In genomic region chr5:52884453-52884852, GRCh38 we compare ENCODE assay signal across 17 cellular contexts.
A peak's percentile ranks its signal among the peaks of the same experiment; 100 is the strongest.
DNase-seq lines count a peak whose midpoint lies in the region; ATAC-seq, FAIRE-seq and TF ChIP-seq lines count a peak whose summit lies in the region.
"Had no signal": no experiment of that assay in that cellular context is flagged by ENCODE, and none has a peak within 500 bp of the region (broad histone marks: within the 10 kb centered on the region; RNA-seq: fewer than 3 reads in every experiment).

No MANE protein-coding gene starts in this region.

- H3K4ac ChIP-seq in IMR-90 (ENCODE audit: low read depth, low read length): no peak overlapping the region

- H4K8ac ChIP-seq in IMR-90 (ENCODE audit: low read depth in 2 of 2, low read length in 2 of 2): no peak overlapping the region

- H3K4me3 ChIP-seq in IMR-90 (ENCODE audit: insufficient read depth, low read depth, low read length) (no peak overlapping the region), kidney (ENCODE audit: low read length in 2 of 2) (no peak overlapping the region)
- H3K4me3 ChIP-seq: BLaER1 treated with 17β-estradiol and CSF1 and Interleukin-3, amounts not matched to agents 10 nM and 100 nM; HAP-1 had no signal

- dilution Hi-C loops in IMR-90 (cut with HindIII; ENCODE audit: low sequenced_read_pairs, unreplicated experiment): no loop called here

- no peaks in the 10 kb centered on the region for H3K36me3 Mint-ChIP-seq in T-helper 2 cell treated with Interferon-gamma antibody and Interleukin-4, amounts not matched to agents 5 μg/mL and 100 μg/mL, for 36 hours (ENCODE audit: low read depth)

- no peak for ATAC-seq in IMR-90 (ENCODE audit: low read depth)
- peak; percentile 33 for ATAC-seq in left colon
- no peak for ATAC-seq in left cardiac atrium
- ATAC-seq in stimulated activated naive CD8-positive, alpha-beta T cell treated with anti-CD3 and anti-CD28 coated beads, Interleukin-15, Interleukin-2, amounts not matched to agents 100 U/mL and 50 U/mL, for 24 hours: no peak
- ATAC-seq: CD8-positive, alpha-beta T cell had no signal

- H3K9me3 ChIP-seq in IMR-90 (ENCODE audit: control insufficient read depth, insufficient read depth, low read length) (no peaks in the 10 kb centered on the region), kidney (ENCODE audit: control insufficient read depth in 1 of 2, low read length in 2 of 2) (no peaks in the 10 kb centered on the region)
- H3K9me3 ChIP-seq: BLaER1 treated with 17β-estradiol and CSF1 and Interleukin-3, amounts not matched to agents 10 nM and 100 nM; HAP-1 had no signal

- no peak for FAIRE-seq in kidney (lab: Jason Lieb, UNC)
- FAIRE-seq: D721Med had no signal

- no peak overlapping the region for H2BK5ac ChIP-seq in IMR-90 (ENCODE audit: low read depth, low read length, poor library complexity, severe bottlenecking)

- no peak overlapping the region for H3K56ac ChIP-seq in IMR-90 (ENCODE audit: extremely low read depth, insufficient read depth, low read length)

- 0 out of 2 replicates have a peak, but pooled peaks cover 8% of the 10 kb centered on the region for H3K9me1 ChIP-seq in IMR-90 (ENCODE audit: insufficient read depth, low read length)

- H3K36me3 ChIP-seq in IMR-90 (ENCODE audit: control insufficient read depth, insufficient read depth, low read length) (peaks cover 24% of the 10 kb centered on the region), kidney (ENCODE audit: control insufficient read depth in 1 of 2, insufficient read depth in 2 of 2, low read length in 2 of 2) (peaks cover 0 to 2% of the 10 kb centered on the region in 2 donors)
- H3K36me3 ChIP-seq: BLaER1 treated with 17β-estradiol and CSF1 and Interleukin-3, amounts not matched to agents 10 nM and 100 nM; HAP-1 had no signal

- BruUV-seq in IMR-90 (replicated peaks; lab: Mats Ljungman, UMichigan): no TSS peak

- H3K27ac ChIP-seq in 22Rv1 (0 out of 2 replicates have a peak overlapping the region, but pooled peaks have one; percentile 47), IMR-90 (ENCODE audit: insufficient read depth, low read length) (no peak overlapping the region), kidney (ENCODE audit: low read depth in 2 of 2, low read length in 2 of 2) (no peak overlapping the region)
- H3K27ac ChIP-seq: BLaER1 treated with 17β-estradiol and CSF1 and Interleukin-3, amounts not matched to agents 10 nM and 100 nM had no signal

- no peak for TF ChIP-seq RAD21 in IMR-90 (IDR thresholded peaks at IDR 0.05; ENCODE audit: low read length)

- no peak overlapping the region for H2BK15ac ChIP-seq in IMR-90 (ENCODE audit: low read depth, low read length)

- no CpG with 5 or more reads among the region's 1 CpG for WGBS in IMR-90 (ENCODE audit: extremely low coverage in 2 of 2, insufficient read length in 1 of 2), 2 experiments

- H3K79me1 ChIP-seq in IMR-90 (ENCODE audit: low read depth in 1 of 2, low read length in 2 of 2): peaks cover 0 to 10% of the 10 kb centered on the region in 2 experiments; a peak in 1 of 4 replicates

- no peaks in the 10 kb centered on the region for H3K27me3 ChIP-seq in IMR-90 (ENCODE audit: control insufficient read depth, insufficient read depth, low read length)
- H3K27me3 ChIP-seq: BLaER1 treated with 17β-estradiol and CSF1 and Interleukin-3, amounts not matched to agents 10 nM and 100 nM had no signal

- in situ Hi-C loops in IMR-90 (cut with MboI; ENCODE audit: low sequenced_read_pairs): no loop called here

- no peak overlapping the region for H2BK20ac ChIP-seq in IMR-90 (ENCODE audit: low read depth, low read length)

- intact Hi-C loops in IMR-90 (cut with micrococcal nuclease) (no loop called here), left colon (cut with DNase I, micrococcal nuclease) (no loop called here), left cardiac atrium (cut with DNase I) (no loop called here), kidney (cut with DNase I) (no loop called here)

- no peak overlapping the region for H3K18ac ChIP-seq in IMR-90 (ENCODE audit: low read depth, low read length)

- no peak for TF ChIP-seq CTCF in 22Rv1 (IDR thresholded peaks at IDR 0.05)
- TF ChIP-seq CTCF in IMR-90 (conservative IDR thresholded peaks at IDR 0.05; ENCODE audit: low read depth, low read length): no peak
- no peak for TF ChIP-seq CTCF in kidney (IDR thresholded peaks at IDR 0.05; ENCODE audit: borderline replicate concordance, extremely low read depth, insufficient read depth)

- H3K27ac Mint-ChIP-seq in T-helper 2 cell treated with Interferon-gamma antibody and Interleukin-4, amounts not matched to agents 5 μg/mL and 100 μg/mL, for 36 hours: no peak overlapping the region
- H3K27ac Mint-ChIP-seq: B cell; CD8-positive, alpha-beta T cell; IgD-negative memory B cell had no signal

- no peak overlapping the region for H4K91ac ChIP-seq in IMR-90 (ENCODE audit: insufficient read depth, low read depth, low read length)

- no peak overlapping the region for H2AK9ac ChIP-seq in IMR-90 (replicated peaks; ENCODE audit: low read depth, low read length, poor library complexity)

- CTCF ChIA-PET in IMR-90 (lab: Yijun Ruan, JAX): no interaction called here

- no peak overlapping the region for H4K5ac ChIP-seq in IMR-90 (ENCODE audit: low read depth, low read length)

- DNase-seq in DMS53 (lab: John Stamatoyannopoulos, UW) (peak; percentile 30), IMR-90 (no peak), left colon (no peak), left cardiac atrium (no peak), kidney (no peak)
- no peak for DNase-seq in stimulated activated naive CD8-positive, alpha-beta T cell treated with anti-CD3 and anti-CD28 coated beads, Interleukin-15, Interleukin-2, amounts not matched to agents 100 U/mL and 50 U/mL, for 24 hours
- no peak for DNase-seq in T-helper 2 cell treated with Interferon-gamma antibody and Interleukin-4, amounts not matched to agents 5 μg/mL and 100 μg/mL, for 36 hours (ENCODE audit: low spot score)
- DNase-seq: CD8-positive, alpha-beta T cell; DMS79 treated with DMSO at 0.1 percent for 48 hours; GF-D8; KBM-7 had no signal

- H3K27me3 Mint-ChIP-seq in T-helper 2 cell treated with Interferon-gamma antibody and Interleukin-4, amounts not matched to agents 5 μg/mL and 100 μg/mL, for 36 hours (ENCODE audit: low read depth): peaks cover 7% of the 10 kb centered on the region
- H3K27me3 Mint-ChIP-seq: B cell had no signal

- H3K4me2 ChIP-seq in IMR-90 (ENCODE audit: low read depth, low read length): no peak overlapping the region
- H3K4me2 ChIP-seq: BLaER1 treated with 17β-estradiol and CSF1 and Interleukin-3, amounts not matched to agents 10 nM and 100 nM had no signal

- no peak for TF ChIP-seq POLR2A in IMR-90 (IDR thresholded peaks at IDR 0.05; ENCODE audit: low read depth, low read length)

- no peaks in the 10 kb centered on the region for H4K20me1 ChIP-seq in IMR-90 (ENCODE audit: insufficient read depth, low read length)
- H4K20me1 ChIP-seq: BLaER1 treated with 17β-estradiol and CSF1 and Interleukin-3, amounts not matched to agents 10 nM and 100 nM had no signal

- peak overlapping the region; percentile 76; the same call in 1 of the 2 replicates for H3K23ac ChIP-seq in IMR-90 (ENCODE audit: low read depth, low read length)

- no peak overlapping the region for H2AK5ac ChIP-seq in IMR-90 (ENCODE audit: low read depth, low read length)

- H3K4me1 Mint-ChIP-seq in T-helper 2 cell treated with Interferon-gamma antibody and Interleukin-4, amounts not matched to agents 5 μg/mL and 100 μg/mL, for 36 hours (ENCODE audit: low read depth): no peaks in the 10 kb centered on the region
- H3K4me1 Mint-ChIP-seq: B cell, IgD-negative memory B cell had no signal

- H3K14ac ChIP-seq in IMR-90 (replicated peaks; ENCODE audit: low read depth, low read length): no peak overlapping the region

- H3K4me1 ChIP-seq in IMR-90 (ENCODE audit: control insufficient read depth, insufficient read depth, low read length): peaks cover 5% of the 10 kb centered on the region
- H3K4me1 ChIP-seq in kidney (ENCODE audit: control insufficient read depth in 1 of 2, insufficient read depth in 1 of 2, low read depth in 1 of 2, low read length in 2 of 2): peaks cover 0 to 2% of the 10 kb centered on the region in 2 donors
- H3K4me1 ChIP-seq: BLaER1 treated with 17β-estradiol and CSF1 and Interleukin-3, amounts not matched to agents 10 nM and 100 nM; HAP-1 had no signal

- H3K4me3 Mint-ChIP-seq in T-helper 2 cell treated with Interferon-gamma antibody and Interleukin-4, amounts not matched to agents 5 μg/mL and 100 μg/mL, for 36 hours: no peak overlapping the region
- H3K4me3 Mint-ChIP-seq: B cell; CD8-positive, alpha-beta T cell; IgD-negative memory B cell had no signal

- no peak overlapping the region for H2AFZ ChIP-seq in IMR-90 (replicated peaks; ENCODE audit: low read length, poor library complexity)

- H3K9ac ChIP-seq in IMR-90 (ENCODE audit: low read depth, low read length) (no peak overlapping the region), kidney (ENCODE audit: low read length in 2 of 2) (no peak overlapping the region)
- H3K9ac ChIP-seq: BLaER1 treated with 17β-estradiol and CSF1 and Interleukin-3, amounts not matched to agents 10 nM and 100 nM had no signal

- H2BK120ac ChIP-seq in IMR-90 (ENCODE audit: low read depth, low read length): no peak overlapping the region

- no peaks in the 10 kb centered on the region for H3K9me3 Mint-ChIP-seq in T-helper 2 cell treated with Interferon-gamma antibody and Interleukin-4, amounts not matched to agents 5 μg/mL and 100 μg/mL, for 36 hours
- H3K9me3 Mint-ChIP-seq: CD8-positive, alpha-beta T cell; IgD-negative memory B cell had no signal

- POLR2A ChIA-PET in IMR-90 (lab: Charles Lee; ENCODE audit: unreplicated experiment): no interaction called here

TF ChIP-seq in IMR-90, 13 proteins besides CTCF, POLR2A, EP300 and RAD21 (continues in another document):
- TF ChIP-seq NFE2L2 (IDR thresholded peaks at IDR 0.05; ENCODE audit: low read depth, low read length) (no peak), CHD1 (IDR thresholded peaks at IDR 0.05; ENCODE audit: low read depth, low read length) (no peak), ELK1 (IDR thresholded peaks at IDR 0.05; ENCODE audit: borderline replicate concordance, low read depth, low read length) (no peak), FOS (IDR thresholded peaks at IDR 0.05; ENCODE audit: low read depth, low read length) (no peak)
